15 cellular contexts compared by ENCODE assay signal in the genomic region with DNA sequence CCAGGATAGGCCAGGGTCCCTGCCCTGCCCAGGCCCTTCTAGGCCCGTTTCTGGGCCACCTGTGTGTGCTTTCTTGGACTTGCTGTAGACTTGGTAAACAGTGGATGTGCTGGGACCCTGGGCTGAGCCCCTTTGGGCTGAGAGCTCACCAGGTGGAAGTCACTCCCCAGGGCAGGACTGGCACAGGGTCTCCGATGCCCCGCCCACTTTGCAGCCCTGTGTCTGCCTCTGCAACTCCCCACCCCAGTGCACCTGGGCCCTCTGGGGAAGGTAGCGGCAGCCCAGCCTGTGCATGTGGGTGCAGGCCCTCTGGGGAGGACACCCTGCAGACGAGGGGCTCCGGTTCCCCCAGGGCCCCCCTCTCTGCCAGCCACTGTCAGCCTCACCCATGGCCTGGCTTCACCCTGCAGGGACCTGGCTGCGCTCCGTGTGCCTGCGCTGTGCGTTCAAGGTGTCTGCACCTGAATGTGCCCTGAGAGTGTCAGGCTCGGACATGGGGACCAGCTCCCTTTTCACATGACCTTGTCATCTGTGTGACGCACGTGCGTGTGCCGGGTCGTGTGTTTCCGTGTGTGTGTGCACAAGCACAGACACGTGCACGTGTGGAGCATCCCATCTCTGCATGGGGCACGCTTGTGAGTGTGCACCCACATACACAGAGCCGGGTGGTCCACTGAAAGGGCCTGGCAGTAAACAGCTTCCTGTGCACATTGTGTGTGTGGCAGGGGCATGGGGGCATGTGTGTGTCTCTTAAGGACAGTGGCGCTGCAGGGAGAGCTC.
DNase-seq lines count a peak whose midpoint lies in the region; ATAC-seq and TF ChIP-seq lines count a peak whose summit lies in the region.
"Had no signal": no experiment of that assay in that cellular context is flagged by ENCODE, and none has a peak within 500 bp of the region (broad histone marks: within the 10 kb centered on the region; RNA-seq: fewer than 3 reads in every experiment).

No MANE protein-coding gene starts in this region.

- H3K4me2 ChIP-seq in neural progenitor cell = no peak overlapping the region

- H3K36me3 ChIP-seq in endodermal cell (ENCODE audit: control insufficient read depth, insufficient read depth, low read length) = no peaks in the 10 kb centered on the region
- no peaks in the 10 kb centered on the region for H3K36me3 ChIP-seq in upper lobe of right lung
- no peaks in the 10 kb centered on the region for H3K36me3 ChIP-seq in neural progenitor cell
- H3K36me3 ChIP-seq: cardiac muscle cell, MG63 had no signal

- intact Hi-C loops in natural killer cell (cut with micrococcal nuclease) (no loop called here), upper lobe of right lung (cut with DNase I) (no loop called here)

- no peak overlapping the region for H3K27ac ChIP-seq in endodermal cell (ENCODE audit: low read depth, low read length)
- no peak overlapping the region for H3K27ac ChIP-seq in upper lobe of right lung
- H3K27ac ChIP-seq in neural progenitor cell = no peak overlapping the region
- H3K27ac ChIP-seq: cardiac muscle cell had no signal

- H3K4me1 ChIP-seq in endodermal cell (ENCODE audit: control insufficient read depth, insufficient read depth, low read length) = peaks cover 7% of the 10 kb centered on the region
- H3K4me1 ChIP-seq in upper lobe of right lung = no peaks in the 10 kb centered on the region
- H3K4me1 ChIP-seq in neural progenitor cell = no peaks in the 10 kb centered on the region

- H4K20me1 ChIP-seq in neural progenitor cell (ENCODE audit: low read depth) = no peaks in the 10 kb centered on the region

- H3K27ac Mint-ChIP-seq in endodermal cell (no peak overlapping the region), natural killer cell (no peak overlapping the region), neural progenitor cell (no peak overlapping the region)

- 94 to 96% methylated on average over 20 to 22 of the region's 22 CpGs for WGBS in endodermal cell (ENCODE audit: insufficient coverage in 1 of 2, insufficient read length in 1 of 2), 2 experiments

- H3K36me3 Mint-ChIP-seq in endodermal cell (ENCODE audit: low read depth) (no peaks in the 10 kb centered on the region), natural killer cell (no peaks in the 10 kb centered on the region), neural progenitor cell (no peaks in the 10 kb centered on the region)

- peak; percentile 1 for DNase-seq in stimulated activated CD4-positive, alpha-beta T cell treated with anti-CD3 and anti-CD28 coated beads, Interleukin-15, amount 100 ng/mL, for 24 hours
- DNase-seq in stimulated activated CD4-positive, alpha-beta T cell treated with anti-CD3 and anti-CD28 coated beads, Interleukin-12 subunit alpha, Interleukin-12 subunit beta, amount 100 ng/mL, for 4 hours = no peak
- DNase-seq in endodermal cell (peak; percentile 45), natural killer cell (peak; percentile 12), upper lobe of right lung (peak; percentile 60), neural progenitor cell (ENCODE audit: low spot score) (no peak), OCI-M2 (lab: John Stamatoyannopoulos, UW; ENCODE audit: unreplicated experiment) (no peak), NCI-H446 treated with DMSO at 0.1 percent for 48 hours (lab: John Stamatoyannopoulos, UW) (no peak)
- DNase-seq: activated CD4-positive, alpha-beta T cell treated with anti-CD3 and anti-CD28 coated beads for 1 hour; activated gamma-delta T cell; DMS153; MG63; NCI-H2171 treated with DMSO at 0.1 percent for 48 hours; SW 1271 had no signal

- no peak overlapping the region for H3K4me3 Mint-ChIP-seq in endodermal cell
- no peak overlapping the region for H3K4me3 Mint-ChIP-seq in natural killer cell
- H3K4me3 Mint-ChIP-seq in neural progenitor cell = no peak overlapping the region

- TF ChIP-seq CTCF in endodermal cell (conservative IDR thresholded peaks at IDR 0.05) (no peak), natural killer cell (IDR thresholded peaks at IDR 0.05) (no peak), upper lobe of right lung (IDR thresholded peaks at IDR 0.05) (no peak), neural progenitor cell (IDR thresholded peaks at IDR 0.05) (no peak)

- H3K27me3 Mint-ChIP-seq in endodermal cell (ENCODE audit: insufficient read depth) = peaks cover 46% of the 10 kb centered on the region
- H3K27me3 Mint-ChIP-seq in natural killer cell (ENCODE audit: low read depth in 2 of 2) = no peaks in the 10 kb centered on the region
- H3K27me3 Mint-ChIP-seq in neural progenitor cell (ENCODE audit: insufficient read depth, low read depth) = peaks cover 5% of the 10 kb centered on the region

- H3K4me1 Mint-ChIP-seq in endodermal cell (peaks cover 6% of the 10 kb centered on the region), natural killer cell (no peaks in the 10 kb centered on the region), neural progenitor cell (peaks cover 3% of the 10 kb centered on the region)

- no peak overlapping the region for H2AFZ ChIP-seq in neural progenitor cell (replicated peaks)

- H3F3A ChIP-seq in neural progenitor cell (ENCODE audit: low read depth) = no peaks in the 10 kb centered on the region

- no peaks in the 10 kb centered on the region for H3K9me3 ChIP-seq in endodermal cell (ENCODE audit: control insufficient read depth, low read length)
- no peaks in the 10 kb centered on the region for H3K9me3 ChIP-seq in upper lobe of right lung
- no peaks in the 10 kb centered on the region for H3K9me3 ChIP-seq in neural progenitor cell (ENCODE audit: low read depth)
- H3K9me3 ChIP-seq: MG63 had no signal

- ATAC-seq in natural killer cell (no peak), upper lobe of right lung (no peak)

- H3K27me3 ChIP-seq in endodermal cell (ENCODE audit: control insufficient read depth, insufficient read depth, low read length, poor library complexity, severe bottlenecking) = peaks cover 12% of the 10 kb centered on the region
- no peaks in the 10 kb centered on the region for H3K27me3 ChIP-seq in upper lobe of right lung
- peaks cover 10% of the 10 kb centered on the region for H3K27me3 ChIP-seq in neural progenitor cell
- H3K27me3 ChIP-seq: MG63 had no signal

- H3K9ac ChIP-seq in endodermal cell (ENCODE audit: extremely low read depth, low read length, poor library complexity, severe bottlenecking) (no peak overlapping the region), neural progenitor cell (no peak overlapping the region)

- H3K4me3 ChIP-seq in endodermal cell (ENCODE audit: low read length) (no peak overlapping the region), upper lobe of right lung (no peak overlapping the region), neural progenitor cell (no peak overlapping the region)
- H3K4me3 ChIP-seq: cardiac muscle cell, MG63 had no signal

- H3K9me3 Mint-ChIP-seq in endodermal cell (no peaks in the 10 kb centered on the region), natural killer cell (no peaks in the 10 kb centered on the region), neural progenitor cell (no peaks in the 10 kb centered on the region)

- no peaks in the 10 kb centered on the region for H3K79me2 ChIP-seq in neural progenitor cell (ENCODE audit: low read depth)

Comparison
In these comparisons a context has a peak if more than half of its experiments do, and no peak if none do; other contexts are left out.
1. DNase-seq: peak in stimulated activated CD4-positive, alpha-beta T cell treated with anti-CD3 and anti-CD28 coated beads, Interleukin-15, amount 100 ng/mL, for 24 hours (single experiment), endodermal cell (single experiment), natural killer cell (single experiment) and upper lobe of right lung (single experiment); none in stimulated activated CD4-positive, alpha-beta T cell treated with anti-CD3 and anti-CD28 coated beads, Interleukin-12 subunit alpha, Interleukin-12 subunit beta, amount 100 ng/mL, for 4 hours (single experiment), neural progenitor cell (single experiment), OCI-M2 (single experiment) and NCI-H446 treated with DMSO at 0.1 percent for 48 hours (single experiment).